Comparison of ENCODE assay signal across 7 cellular contexts in the genomic region with DNA sequence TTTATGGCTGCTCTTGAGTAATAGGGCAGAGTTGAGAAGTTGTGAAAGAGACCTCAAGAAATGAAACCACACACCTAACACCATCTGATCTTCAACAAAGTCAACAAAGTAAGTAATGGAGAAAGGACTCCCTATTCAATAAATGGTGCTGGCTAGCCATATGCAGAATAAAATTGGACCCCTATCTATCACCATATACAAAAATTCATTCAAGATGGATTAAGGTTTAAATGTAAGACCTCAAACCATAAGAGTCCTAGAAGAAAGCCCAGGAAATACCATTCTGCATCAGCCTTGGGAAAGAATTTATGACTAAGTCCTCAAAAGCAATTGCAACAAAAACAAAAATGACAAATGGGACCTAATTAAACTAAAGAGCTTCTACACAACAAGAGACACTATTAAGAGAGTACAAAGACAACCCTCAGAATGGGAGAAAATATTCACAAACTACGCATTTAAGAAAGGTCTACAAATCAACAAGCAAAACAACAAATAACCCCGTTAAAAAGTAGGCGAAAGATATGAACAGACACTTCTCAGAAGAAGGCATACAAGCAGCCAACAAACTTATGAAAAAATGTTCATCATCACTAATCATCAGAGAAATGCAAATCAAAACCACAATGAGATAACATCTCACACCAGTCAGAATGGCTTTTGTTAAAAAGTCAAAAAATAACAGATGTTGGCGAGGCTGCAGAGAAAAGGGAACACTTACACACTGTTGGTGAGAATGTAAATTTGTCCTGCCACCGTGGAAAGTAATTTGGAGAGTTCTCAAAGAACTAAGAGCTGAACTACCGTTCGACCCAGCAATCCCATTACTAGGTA. TPM values are rescaled to one million over a fixed set of nuclear protein-coding genes. Genes with fewer than 3 reads are reported as not detected.
DNase-seq lines count a peak whose midpoint lies in the region; ATAC-seq and TF ChIP-seq lines count a peak whose summit lies in the region.

No MANE protein-coding gene starts in this region.

- H3K36me3 ChIP-seq in HAP-1 (replicated peaks), result no peaks in the 10 kb centered on the region
- no peaks in the 10 kb centered on the region for H3K36me3 ChIP-seq in Peyer's patch
- no peaks in the 10 kb centered on the region for H3K36me3 ChIP-seq in spleen

- H3K9me3 ChIP-seq in HAP-1 (no peaks in the 10 kb centered on the region), Peyer's patch (no peaks in the 10 kb centered on the region), spleen (no peaks in the 10 kb centered on the region)

- TF ChIP-seq CTCF in Peyer's patch (IDR thresholded peaks at IDR 0.05) (no peak), spleen (IDR thresholded peaks at IDR 0.05 in 8 of 11, conservative IDR thresholded peaks at IDR 0.05 in 3 of 11) (no peak)

- H3K4me1 ChIP-seq in HAP-1 (peaks cover 24% of the 10 kb centered on the region), Peyer's patch (peaks cover 6 to 46% (median 13%) of the 10 kb centered on the region in 4 donors), spleen (peaks cover 74 to 88% (median 80%) of the 10 kb centered on the region in 6 donors)

- in situ Hi-C loops in HAP-1 (cut with MboI; ENCODE audit: low sequenced_read_pairs), result loop anchor here (25.0 kb wide), 1 partner anchor 501 kb away; a partner anchor contains a TSS

- DNase-seq in HAP-1 (ENCODE audit: low spot score in 2 of 2), result peak; percentile 44 to 77
- no peak for DNase-seq in Peyer's patch
- DNase-seq in dermis blood vessel endothelial cell, result peak; percentile 51
- DNase-seq in spleen, result no peak

- TF ChIP-seq POLR2A in Peyer's patch (IDR thresholded peaks at IDR 0.05), result no peak
- no peak for TF ChIP-seq POLR2A in spleen (IDR thresholded peaks at IDR 0.05)

- ATAC-seq in HG03135 (IDR thresholded peaks at IDR 0.05; ENCODE audit: unreplicated experiment) (no peak), HG03097 (IDR thresholded peaks at IDR 0.05; ENCODE audit: low FRiP score, unreplicated experiment) (no peak), GM21526 (IDR thresholded peaks at IDR 0.05; ENCODE audit: low FRiP score, unreplicated experiment) (no peak)

- H3K27me3 ChIP-seq in HAP-1 (ENCODE audit: low read depth), result no peaks in the 10 kb centered on the region
- no peaks in the 10 kb centered on the region for H3K27me3 ChIP-seq in Peyer's patch
- H3K27me3 ChIP-seq in spleen (replicated peaks in 1 of 7), result no peaks in the 10 kb centered on the region

- intact Hi-C loops in spleen (cut with DNase I; ENCODE audit: low total_unique reads), result no loop called here

- H3K27ac ChIP-seq in Peyer's patch, result peak overlapping the region; percentile 52 to 98 (median 86)
- H3K27ac ChIP-seq in spleen, result peak overlapping the region; percentile 51 to 98 (median 95)

- WGBS in spleen, 5 donors, result 41 to 60% (median 46%) methylated on average over 7 of the region's 7 CpGs

- H3K4me3 ChIP-seq in HAP-1, result no peak overlapping the region
- peak overlapping the region in 2 of 4 donors; percentile 4 to 87 for H3K4me3 ChIP-seq in Peyer's patch
- H3K4me3 ChIP-seq in spleen, result peak overlapping the region in 4 of 8 donors; percentile 2 to 91 (median 50)

RNA-seq across cellular contexts. Expression of a gene that starts 4.0 kb away (rescaled TPM):
- total RNA-seq in Peyer's patch, result 10 to 100 TPM; 14.2 to 46.2 (median 23.2) TPM
- total RNA-seq in dermis blood vessel endothelial cell, result 5.8 and 10.9 TPM in 2 replicates
- 10 to 100 TPM; 28.8 to 55.0 (median 39.3) TPM for total RNA-seq in spleen
- polyA plus RNA-seq in spleen, result 1 to 10 TPM; 7.2 to 9.8 (median 8.4) TPM

RNA-seq across cellular contexts. Expression of a gene that starts 34.1 kb away (rescaled TPM):
- total RNA-seq in Peyer's patch (1 to 10 TPM; 3.0 to 7.1 (median 6.3) TPM), dermis blood vessel endothelial cell (5.9 and 7.7 TPM in 2 replicates), spleen (1 to 10 TPM; 2.2 to 6.4 (median 5.6) TPM)
- 1 to 10 TPM; 2.8 to 4.5 (median 3.8) TPM for polyA plus RNA-seq in spleen

Comparison
In these comparisons a context has a peak if more than half of its experiments do, and no peak if none do; other contexts are left out.
1. DNase-seq: peak in HAP-1 (2 of 2) and dermis blood vessel endothelial cell (single experiment); none in Peyer's patch (0 of 3) and spleen (single experiment).